ENCODE assay signal across 1 cellular context in genomic region chr12:58905422-58905821, GRCh38.
TF ChIP-seq lines count a peak whose summit lies in the region.

No MANE protein-coding gene starts in this region.

TF ChIP-seq in HepG2, 621 proteins besides CTCF, POLR2A, EP300 and RAD21:
- TF ChIP-seq ZSCAN12 (CRISPR knock-in tag; IDR thresholded peaks at IDR 0.05), result no peak
- no peak for TF ChIP-seq ZMAT5 (CRISPR knock-in tag; IDR thresholded peaks at IDR 0.05; ENCODE audit: borderline replicate concordance, low read depth)
- no peak for TF ChIP-seq SOX6 (IDR thresholded peaks at IDR 0.05)
- TF ChIP-seq SOX6 (CRISPR knock-in tag; IDR thresholded peaks at IDR 0.05), result no peak
- TF ChIP-seq ZBTB20 (CRISPR knock-in tag; IDR thresholded peaks at IDR 0.05; ENCODE audit: borderline replicate concordance, low read depth), result no peak
- TF ChIP-seq NAIF1 (CRISPR knock-in tag; IDR thresholded peaks at IDR 0.05; ENCODE audit: borderline replicate concordance), result no peak
- peak; percentile 73 for TF ChIP-seq CEBPB (IDR thresholded peaks at IDR 0.05; ENCODE audit: borderline replicate concordance, low read depth, low read length)
